22 cellular contexts compared by ENCODE assay signal in the genomic region with DNA sequence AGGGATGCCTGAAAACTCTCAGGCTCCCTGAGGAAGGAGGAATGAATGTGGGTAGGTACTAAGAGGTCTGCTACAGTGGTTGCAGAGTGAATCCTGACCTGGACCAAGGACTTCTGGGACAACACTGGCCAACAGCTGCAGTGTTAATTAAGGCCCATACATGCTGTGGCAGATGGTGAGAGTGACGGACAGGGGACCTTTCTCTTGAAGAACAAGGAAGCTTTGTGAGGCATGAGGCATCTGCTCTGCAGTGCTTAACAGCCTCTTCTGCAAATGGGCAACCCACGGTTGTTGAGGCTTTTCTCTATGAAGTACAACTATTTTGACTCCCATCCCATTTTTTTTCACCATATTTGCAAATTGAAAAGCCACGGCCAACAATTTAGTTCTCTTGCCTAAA. TPM values are rescaled to one million over a fixed set of nuclear protein-coding genes. Genes with fewer than 3 reads are reported as not detected.
DNase-seq lines count a peak whose midpoint lies in the region; ATAC-seq and TF ChIP-seq lines count a peak whose summit lies in the region.
"Had no signal": no experiment of that assay in that cellular context is flagged by ENCODE, and none has a peak within 500 bp of the region (broad histone marks: within the 10 kb centered on the region; RNA-seq: fewer than 3 reads in every experiment).

No MANE protein-coding gene starts in this region.

- H3K27ac ChIP-seq in SJCRH30 = peak overlapping the region; percentile 62
- H3K27ac ChIP-seq in neuronal stem cell (replicated peaks; ENCODE audit: low read length) = no peak overlapping the region
- H3K27ac ChIP-seq: GM23248, RWPE1, SJSA1 had no signal

- H3K27me3 Mint-ChIP-seq in glutamatergic neuron (ENCODE audit: unreplicated experiment) = no peaks in the 10 kb centered on the region

- H3K9me3 Mint-ChIP-seq in glutamatergic neuron (ENCODE audit: unreplicated experiment) = peaks cover 7% of the 10 kb centered on the region

- H4K8ac ChIP-seq in neuronal stem cell (ENCODE audit: low read depth, low read length) = no peak overlapping the region

- peak overlapping the region; percentile 6 for H3K14ac ChIP-seq in neuronal stem cell (ENCODE audit: low read length)

- WGBS in neuronal stem cell (ENCODE audit: extremely low coverage in 2 of 2, insufficient read length in 2 of 2, insufficient replicate concordance in 1 of 2), 2 donors = no CpG with 5 or more reads among the region's 3 CpGs

- H3K4ac ChIP-seq in neuronal stem cell (ENCODE audit: low read length) = no peak overlapping the region

- H2BK12ac ChIP-seq in neuronal stem cell (ENCODE audit: low read length) = no peak overlapping the region

- no peaks in the 10 kb centered on the region for H3K36me3 ChIP-seq in SJCRH30
- no peaks in the 10 kb centered on the region for H3K36me3 ChIP-seq in neuronal stem cell (replicated peaks in 1 of 2; ENCODE audit: control insufficient read depth in 2 of 2, insufficient read depth in 2 of 2, low read length in 2 of 2)
- H3K36me3 ChIP-seq: SJSA1 had no signal

- H3K79me1 ChIP-seq in neuronal stem cell (ENCODE audit: low read depth, low read length) = no peaks in the 10 kb centered on the region

- no peak overlapping the region for H3K18ac ChIP-seq in neuronal stem cell (ENCODE audit: low read length)

- no peaks in the 10 kb centered on the region for H3K4me1 Mint-ChIP-seq in glutamatergic neuron (ENCODE audit: low read depth, unreplicated experiment)
- H3K4me1 Mint-ChIP-seq: CD4-positive, CD25-positive, alpha-beta regulatory T cell had no signal

- H3K4me3 Mint-ChIP-seq in glutamatergic neuron (ENCODE audit: unreplicated experiment) = no peak overlapping the region
- H3K4me3 Mint-ChIP-seq: CD4-positive, CD25-positive, alpha-beta regulatory T cell; IgD-negative memory B cell had no signal

- H2AFZ ChIP-seq in neuronal stem cell (ENCODE audit: low read length) = no peak overlapping the region
- H2AFZ ChIP-seq: GM23248 had no signal

- no peak overlapping the region for H2BK5ac ChIP-seq in neuronal stem cell (ENCODE audit: low read length)

- H3K36me3 Mint-ChIP-seq in glutamatergic neuron (ENCODE audit: unreplicated experiment) = peaks cover 4% of the 10 kb centered on the region
- H3K36me3 Mint-ChIP-seq: CD4-positive, CD25-positive, alpha-beta regulatory T cell had no signal

- H3K4me1 ChIP-seq in SJCRH30 (peaks cover 4% of the 10 kb centered on the region), neuronal stem cell (ENCODE audit: control insufficient read depth in 2 of 2, insufficient read depth in 1 of 2, low read depth in 1 of 2, low read length in 2 of 2) (no peaks in the 10 kb centered on the region)
- H3K4me1 ChIP-seq: Caco-2, SJSA1 had no signal

- H2BK15ac ChIP-seq in neuronal stem cell (ENCODE audit: low read length) = no peak overlapping the region

- no peak overlapping the region for H3K23ac ChIP-seq in neuronal stem cell (ENCODE audit: low read depth, low read length, poor library complexity)

- H3K9me3 ChIP-seq in SJCRH30 (replicated peaks) = 0 out of 2 replicates have a peak, but pooled peaks cover 2% of the 10 kb centered on the region
- peaks cover 2 to 4% of the 10 kb centered on the region in 2 donors for H3K9me3 ChIP-seq in neuronal stem cell (replicated peaks in 1 of 2; ENCODE audit: control insufficient read depth in 2 of 2, insufficient read depth in 1 of 2, low read depth in 1 of 2, low read length in 2 of 2)

- H3K27ac Mint-ChIP-seq in glutamatergic neuron (ENCODE audit: unreplicated experiment) = peak overlapping the region; percentile 9
- H3K27ac Mint-ChIP-seq: CD4-positive, CD25-positive, alpha-beta regulatory T cell; IgD-negative memory B cell had no signal

- no peak overlapping the region for H3K4me3 ChIP-seq in SJCRH30
- H3K4me3 ChIP-seq in neuronal stem cell (ENCODE audit: low read length in 2 of 2) = no peak overlapping the region
- H3K4me3 ChIP-seq: GM23248, SJSA1 had no signal

- H3K9ac ChIP-seq in neuronal stem cell (ENCODE audit: low read depth, low read length, poor library complexity) = no peak overlapping the region
- H3K9ac ChIP-seq: GM23248 had no signal

- peak; percentile 73 to 84 for DNase-seq in SJCRH30
- DNase-seq in glutamatergic neuron = no peak
- DNase-seq in neuronal stem cell (ENCODE audit: low spot score) = no peak
- DNase-seq in superior temporal gyrus (ENCODE audit: extremely low spot score) = peak; percentile 77
- no peak for DNase-seq in NCI-H1436 (lab: John Stamatoyannopoulos, UW)
- DNase-seq: ACHN; AML-193; Caco-2; CD4-positive, CD25-positive, alpha-beta regulatory T cell; DMS53; GM23248; NCI-H1105; NCI-H2029; NCI-H2171; NCI-H446; NCI-H69 had no signal

- no peak for TF ChIP-seq CTCF in glutamatergic neuron (IDR thresholded peaks at IDR 0.05; ENCODE audit: partially characterized antibody, unreplicated experiment)

- no peak overlapping the region for H4K91ac ChIP-seq in neuronal stem cell (ENCODE audit: low read depth, low read length, poor library complexity)

- ATAC-seq in GM21447 (IDR thresholded peaks at IDR 0.05; ENCODE audit: unreplicated experiment) (no peak), GM18511 (IDR thresholded peaks at IDR 0.05; ENCODE audit: unreplicated experiment) (no peak)
- ATAC-seq: HCT116 had no signal

- 0 out of 2 replicates have a peak, but pooled peaks cover 8% of the 10 kb centered on the region for H3K27me3 ChIP-seq in SJCRH30
- no peaks in the 10 kb centered on the region for H3K27me3 ChIP-seq in neuronal stem cell (ENCODE audit: control insufficient read depth in 3 of 3, insufficient read depth in 3 of 3, low read depth in 1 of 3, low read length in 3 of 3)
- H3K27me3 ChIP-seq: SJSA1 had no signal

- H3K4me2 ChIP-seq in neuronal stem cell (ENCODE audit: insufficient read depth, low read length, poor library complexity, severe bottlenecking) = no peak overlapping the region

- no peak overlapping the region for H2AK5ac ChIP-seq in neuronal stem cell (ENCODE audit: low read depth, low read length)

- no peak overlapping the region for H2BK120ac ChIP-seq in neuronal stem cell (ENCODE audit: low read depth, low read length)

RNA-seq across cellular contexts. Expression of a gene that starts 26.6 kb away (rescaled TPM):
- not detected in 2 replicates for total RNA-seq in SJCRH30 (2014; rRNA removed; shearing (Covaris generic))
- total RNA-seq in glutamatergic neuron (ENCODE audit: unreplicated experiment) = 0.05 TPM
- polyA plus RNA-seq in neuronal stem cell (2013, experiment 1 of 2) = 1.7 TPM
- polyA plus RNA-seq in neuronal stem cell (2013, experiment 2 of 2) = 1.7 TPM
- total RNA-seq: Caco-2; CD4-positive, CD25-positive, alpha-beta regulatory T cell; GM23248; SJSA1 had no signal
- polyA plus RNA-seq: GM23248, IgD-negative memory B cell had no signal

Comparison
In these comparisons a context has a peak if more than half of its experiments do, and no peak if none do; other contexts are left out.
1. DNase-seq: peak in SJCRH30 (2 of 2) and superior temporal gyrus (single experiment); none in glutamatergic neuron (single experiment), neuronal stem cell (single experiment) and NCI-H1436 (single experiment).